Comparison of ENCODE assay signal across 24 cellular contexts in the genomic region with DNA sequence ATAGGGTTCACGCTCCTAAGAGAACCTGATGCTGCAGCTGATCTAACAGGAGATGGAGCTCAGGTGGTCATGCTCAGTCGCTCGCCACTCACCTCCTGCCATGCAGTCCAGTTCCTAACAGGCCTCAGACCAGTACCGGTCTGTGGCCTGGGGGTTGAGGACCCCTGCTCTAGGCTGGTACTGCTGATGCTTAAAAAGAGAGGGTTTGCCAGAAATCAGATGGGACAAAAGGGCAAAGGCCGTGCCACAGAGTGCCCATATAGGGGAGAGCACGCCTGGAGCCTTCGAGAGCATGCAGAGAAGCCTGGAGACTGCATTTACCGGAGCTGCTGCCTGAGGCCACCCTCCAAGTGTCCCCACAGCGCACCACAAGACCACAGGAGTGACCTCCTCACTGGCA.
DNase-seq lines count a peak whose midpoint lies in the region; ATAC-seq and TF ChIP-seq lines count a peak whose summit lies in the region.
"Had no signal": no experiment of that assay in that cellular context is flagged by ENCODE, and none has a peak within 500 bp of the region (broad histone marks: within the 10 kb centered on the region; RNA-seq: fewer than 3 reads in every experiment).

No MANE protein-coding gene starts in this region.

- CTCF ChIA-PET in CD4-positive, alpha-beta T cell (lab: Charles Lee): no interaction called here

- H4K20me1 ChIP-seq in GM23338 (replicated peaks; ENCODE audit: insufficient read depth): 0 out of 2 replicates have a peak, but pooled peaks cover 1% of the 10 kb centered on the region

- no peaks in the 10 kb centered on the region for H3K9me2 ChIP-seq in GM23338 (ENCODE audit: insufficient read depth)

- in situ Hi-C loops in brain microvascular endothelial cell (cut with HindIII; ENCODE audit: low pct_ligation_motif_present, low sequenced_read_pairs): no loop called here

- no peak overlapping the region for H3K4me3 Mint-ChIP-seq in CD4-positive, alpha-beta T cell
- H3K4me3 Mint-ChIP-seq in memory B cell (no peak overlapping the region), GM23338 (no peak overlapping the region)
- H3K4me3 Mint-ChIP-seq: naive B cell had no signal

- TF ChIP-seq CTCF in CD4-positive, alpha-beta T cell (IDR thresholded peaks at IDR 0.05): no peak
- no peak for TF ChIP-seq CTCF in GM23338 (conservative IDR thresholded peaks at IDR 0.05; ENCODE audit: low read depth in 2 of 2)
- TF ChIP-seq CTCF in brain microvascular endothelial cell (IDR thresholded peaks at IDR 0.05; ENCODE audit: low read depth, low read length, missing control alignments): no peak

- DNase-seq in NCI-H2029 (lab: John Stamatoyannopoulos, UW) (peak; percentile 71), NCI-H2029 treated with DMSO at 0.1 percent for 48 hours (lab: John Stamatoyannopoulos, UW) (no peak), NCI-H69 (lab: John Stamatoyannopoulos, UW) (peak; percentile 8), memory B cell (ENCODE audit: low spot score in 2 of 2) (no peak), GM23338 (ENCODE audit: low spot score) (no peak), UCSD-AML1 (lab: John Stamatoyannopoulos, UW; ENCODE audit: unreplicated experiment) (no peak), brain microvascular endothelial cell (no peak)
- DNase-seq in CD4-positive, alpha-beta T cell: no peak
- DNase-seq: activated CD4-positive, alpha-beta T cell treated with anti-CD3 and anti-CD28 coated beads, Interleukin-2, amount 50 U/mL, for 4 hours; activated CD8-positive, alpha-beta memory T cell treated with anti-CD3 and anti-CD28 coated beads, Interleukin-2, amount 50 U/mL, for 48 hours; activated effector memory CD4-positive, alpha-beta T cell treated with anti-CD3 and anti-CD28 coated beads, Interleukin-2, amount 50 U/mL, for 16 hours; dermis blood vessel endothelial cell; IMR-90; kidney glomerular epithelial cell; mesendoderm; naive B cell; NCI-H446; NK-92 treated with Interleukin-12 subunit alpha and Interleukin-12 subunit beta, amount 100 ng/mL, for 24 hours; Peyer's patch; small intestine; stimulated activated naive CD8-positive, alpha-beta T cell treated with anti-CD3 and anti-CD28 coated beads, Interleukin-15, Interleukin-2, amounts not matched to agents 100 U/mL and 50 U/mL, for 24 hours; thyroid gland had no signal

- no peak for ATAC-seq in CD4-positive, alpha-beta T cell (ENCODE audit: poor library complexity)
- ATAC-seq in memory B cell (ENCODE audit: low read depth) (no peak), GM23338 (no peak)
- ATAC-seq: HCT116; stimulated activated naive CD8-positive, alpha-beta T cell treated with anti-CD3 and anti-CD28 coated beads, Interleukin-15, Interleukin-2, amounts not matched to agents 100 U/mL and 50 U/mL, for 24 hours had no signal

- no peak overlapping the region for H3K4me3 ChIP-seq in GM23338
- no peak overlapping the region for H3K4me3 ChIP-seq in brain microvascular endothelial cell (ENCODE audit: low read depth, low read length)
- H3K4me3 ChIP-seq: Peyer's patch, SK-N-MC, thyroid gland had no signal

- H3K4me1 Mint-ChIP-seq in CD4-positive, alpha-beta T cell (ENCODE audit: low read depth): peaks cover 6% of the 10 kb centered on the region
- peaks cover 22% of the 10 kb centered on the region for H3K4me1 Mint-ChIP-seq in memory B cell
- peaks cover 2% of the 10 kb centered on the region; the same call in 2 of the 3 replicates for H3K4me1 Mint-ChIP-seq in GM23338

- H3K4me2 ChIP-seq in GM23338: no peak overlapping the region

- no peak overlapping the region for H2AFZ ChIP-seq in GM23338

- POLR2A ChIA-PET in CD4-positive, alpha-beta T cell (lab: Charles Lee): no interaction called here

- no peaks in the 10 kb centered on the region for H3F3A ChIP-seq in GM23338 (replicated peaks; ENCODE audit: low read depth)

- no peaks in the 10 kb centered on the region for H3K9me3 ChIP-seq in CD4-positive, alpha-beta T cell (ENCODE audit: control insufficient read depth, low read length)
- H3K9me3 ChIP-seq: Peyer's patch, thyroid gland had no signal

- peaks cover 72% of the 10 kb centered on the region for H3K36me3 Mint-ChIP-seq in CD4-positive, alpha-beta T cell (ENCODE audit: low read depth)
- H3K36me3 Mint-ChIP-seq in memory B cell (peaks cover 23% of the 10 kb centered on the region), GM23338 (ENCODE audit: low read depth) (peaks cover 19% of the 10 kb centered on the region)

- no peaks in the 10 kb centered on the region for H3K27me3 ChIP-seq in CD4-positive, alpha-beta T cell (ENCODE audit: control insufficient read depth, insufficient read depth, low read length)
- H3K27me3 ChIP-seq in GM23338 (ENCODE audit: insufficient read depth): no peaks in the 10 kb centered on the region
- no peaks in the 10 kb centered on the region for H3K27me3 ChIP-seq in brain microvascular endothelial cell (replicated peaks)
- H3K27me3 ChIP-seq: Peyer's patch, thyroid gland had no signal

- H3K27ac Mint-ChIP-seq in CD4-positive, alpha-beta T cell: peak overlapping the region; percentile 33
- H3K27ac Mint-ChIP-seq in memory B cell (peak overlapping the region; percentile 28), GM23338 (no peak overlapping the region)

- H3K9me3 Mint-ChIP-seq in CD4-positive, alpha-beta T cell: no peaks in the 10 kb centered on the region
- no peaks in the 10 kb centered on the region for H3K9me3 Mint-ChIP-seq in memory B cell
- no peaks in the 10 kb centered on the region for H3K9me3 Mint-ChIP-seq in GM23338

- H3K36me3 ChIP-seq in GM23338 (ENCODE audit: insufficient read depth): peaks cover 9% of the 10 kb centered on the region; the same call in 1 of the 2 replicates
- H3K36me3 ChIP-seq in brain microvascular endothelial cell (replicated peaks): peaks cover 80% of the 10 kb centered on the region

- H3K27ac ChIP-seq in CD4-positive, alpha-beta T cell (ENCODE audit: low read depth, low read length): no peak overlapping the region
- no peak overlapping the region for H3K27ac ChIP-seq in GM23338 (ENCODE audit: low read depth)
- no peak overlapping the region for H3K27ac ChIP-seq in brain microvascular endothelial cell
- H3K27ac ChIP-seq: Peyer's patch, thyroid gland had no signal

- intact Hi-C loops in CD4-positive, alpha-beta T cell (cut with DNase I, micrococcal nuclease): no loop called here

- H3K79me2 ChIP-seq in GM23338 (replicated peaks; ENCODE audit: insufficient read depth): no peaks in the 10 kb centered on the region

- no peaks in the 10 kb centered on the region for H3K4me1 ChIP-seq in GM23338 (ENCODE audit: insufficient read depth)

- H3K27me3 Mint-ChIP-seq in CD4-positive, alpha-beta T cell: no peaks in the 10 kb centered on the region
- H3K27me3 Mint-ChIP-seq in memory B cell (no peaks in the 10 kb centered on the region), GM23338 (ENCODE audit: insufficient read depth, low read depth, poor library complexity) (peaks cover 2% of the 10 kb centered on the region)
- H3K27me3 Mint-ChIP-seq: naive B cell had no signal

TF ChIP-seq in GM23338, 12 proteins besides CTCF, POLR2A, EP300 and RAD21 (continues in another document):
- TF ChIP-seq JUNB (IDR thresholded peaks at IDR 0.05; ENCODE audit: unreplicated experiment) (no peak), EZH2phosphoT487 (IDR thresholded peaks at IDR 0.05; ENCODE audit: unreplicated experiment) (no peak), POLR2AphosphoS5 (IDR thresholded peaks at IDR 0.05; ENCODE audit: low read depth) (no peak)

Comparison
In these comparisons a context has a peak if more than half of its experiments do, and no peak if none do; other contexts are left out.
1. DNase-seq: peak in NCI-H2029 (single experiment) and NCI-H69 (single experiment); none in NCI-H2029 treated with DMSO at 0.1 percent for 48 hours (single experiment), CD4-positive, alpha-beta T cell (0 of 10), memory B cell (0 of 2), GM23338 (single experiment), UCSD-AML1 (single experiment) and brain microvascular endothelial cell (single experiment).